8 cellular contexts compared by ENCODE assay signal in the genomic region with DNA sequence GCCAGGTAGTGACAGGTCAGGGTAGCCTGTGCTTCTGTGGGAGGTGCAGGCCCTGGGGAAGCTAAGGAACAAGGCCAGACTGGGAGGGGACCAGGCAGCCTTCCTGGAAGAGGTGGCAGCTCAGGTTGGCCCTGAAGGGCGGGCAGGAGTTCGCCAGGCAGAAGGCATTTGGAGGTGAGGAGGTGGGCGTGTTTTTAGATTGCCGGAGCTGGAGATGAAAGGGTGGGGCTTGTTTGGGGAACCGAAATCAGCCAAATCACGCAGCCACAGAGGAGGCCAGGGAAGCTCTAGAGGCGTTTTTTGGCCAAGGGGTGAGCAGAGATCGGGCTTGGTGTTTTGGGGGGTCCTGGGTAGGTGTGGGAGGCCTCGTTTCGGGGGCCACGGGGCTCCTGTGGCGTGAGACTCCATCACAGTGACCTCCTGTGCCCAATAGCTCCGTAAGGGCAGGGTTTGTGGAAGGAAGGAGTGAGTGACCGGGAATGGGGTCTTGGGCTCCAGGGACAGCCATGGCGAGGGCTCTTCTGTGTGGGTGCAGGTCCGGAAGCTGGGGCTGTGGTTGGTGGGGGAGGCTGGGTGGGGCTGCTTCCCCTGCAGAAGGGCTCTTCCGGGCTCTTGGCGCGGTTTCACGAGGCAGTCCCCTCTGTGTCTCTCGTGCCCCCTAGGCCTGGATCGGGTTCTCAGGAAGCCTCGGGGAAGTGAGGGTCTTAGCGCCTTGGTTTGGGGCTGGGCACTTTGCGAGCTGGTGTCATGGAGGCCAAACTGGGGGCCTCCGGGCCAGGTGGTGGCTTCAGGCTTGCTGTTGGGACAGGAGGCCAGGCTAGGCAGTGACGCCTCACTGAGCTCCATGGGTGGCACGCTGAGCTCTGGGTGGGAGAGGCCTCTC.
DNase-seq lines count a peak whose midpoint lies in the region; ATAC-seq lines count a peak whose summit lies in the region.

No MANE protein-coding gene starts in this region.

- peak; percentile 71 for ATAC-seq in GM18867 (IDR thresholded peaks at IDR 0.05; ENCODE audit: unreplicated experiment)
- peak; percentile 77 for ATAC-seq in HG02870 (IDR thresholded peaks at IDR 0.05; ENCODE audit: unreplicated experiment)

- H3K4me3 ChIP-seq in skin epidermis = peak overlapping the region; percentile 23 to 37 (median 29)

- DNase-seq in SIG-M5 (lab: John Stamatoyannopoulos, UW) (peak; percentile 39), caudate nucleus (lab: John Stamatoyannopoulos, UW) (no peak), T1000 (lab: John Stamatoyannopoulos, UW) (no peak), NCI-H1436 treated with DMSO at 0.1 percent for 48 hours (lab: John Stamatoyannopoulos, UW) (no peak), GOT3 (lab: John Stamatoyannopoulos, UW) (no peak)

- H3K27ac ChIP-seq in caudate nucleus (ENCODE audit: low read depth, low read length) (peak overlapping the region; percentile 59), skin epidermis (peak overlapping the region; percentile 55 to 99 (median 85))
